11 cellular contexts compared by ENCODE assay signal in genomic region chr2:127174977-127175376, GRCh38. TPM values are rescaled to one million over a fixed set of nuclear protein-coding genes. Genes with fewer than 3 reads are reported as not detected.
DNase-seq lines count a peak whose midpoint lies in the region; ATAC-seq, FAIRE-seq and TF ChIP-seq lines count a peak whose summit lies in the region.
"Had no signal": no experiment of that assay in that cellular context is flagged by ENCODE, and none has a peak within 500 bp of the region (broad histone marks: within the 10 kb centered on the region; RNA-seq: fewer than 3 reads in every experiment).

No MANE protein-coding gene starts in this region.

- no peak overlapping the region for H3K27ac ChIP-seq in substantia nigra (ENCODE audit: low read depth, low read length, poor library complexity, severe bottlenecking)

- H3K4me3 ChIP-seq in fibroblast of mammary gland (ENCODE audit: control insufficient read depth, low read depth, low read length), result no peak overlapping the region

- DNase-seq in AG08396 (ENCODE audit: low spot score) (peak; percentile 62), NCI-H2171 treated with DMSO at 0.1 percent for 48 hours (lab: John Stamatoyannopoulos, UW) (peak; percentile 11), fibroblast of mammary gland (ENCODE audit: low read depth) (peak; percentile 50), omental fat pad (ENCODE audit: low spot score) (no peak), substantia nigra (lab: John Stamatoyannopoulos, UW) (no peak), RCC 7860 (ENCODE audit: low spot score) (no peak)
- DNase-seq in activated CD4-positive, CD25-positive, alpha-beta regulatory T cell treated with anti-CD3 and anti-CD28 coated beads, Interleukin-2, amount 50 U/mL, for 72 hours, result no peak
- DNase-seq: activated CD4-positive, alpha-beta T cell treated with anti-CD3 and anti-CD28 coated beads for 48 hours; DMS153; occipital lobe had no signal

- no peak for FAIRE-seq in RCC 7860 (lab: Jason Lieb, UNC)

- TF ChIP-seq CTCF in fibroblast of mammary gland (conservative IDR thresholded peaks at IDR 0.05; ENCODE audit: control insufficient read depth, insufficient read depth, low read depth, low read length), result no peak
- no peak for TF ChIP-seq CTCF in omental fat pad (IDR thresholded peaks at IDR 0.05)

- ATAC-seq in omental fat pad (ENCODE audit: low FRiP score), result peak; percentile 63
- no peak for ATAC-seq in HG03139 (IDR thresholded peaks at IDR 0.05; ENCODE audit: unreplicated experiment)

RNA-seq across cellular contexts. Expression of gene CYP27C1, which starts 45.1 kb away (rescaled TPM):
- under 1 TPM in 3 of 4 donors, not detected in 1; 0.24 to 0.44 (median 0.37) TPM for total RNA-seq in omental fat pad

Comparison
In these comparisons a context has a peak if more than half of its experiments do, and no peak if none do; other contexts are left out.
1. DNase-seq: peak in AG08396 (single experiment), NCI-H2171 treated with DMSO at 0.1 percent for 48 hours (single experiment) and fibroblast of mammary gland (single experiment); none in omental fat pad (single experiment), substantia nigra (0 of 49), RCC 7860 (single experiment) and activated CD4-positive, CD25-positive, alpha-beta regulatory T cell treated with anti-CD3 and anti-CD28 coated beads, Interleukin-2, amount 50 U/mL, for 72 hours (single experiment).